In genomic region chr14:105493921-105494605, GRCh38 we compare ENCODE assay signal across 22 cellular contexts. TPM values are rescaled to one million over a fixed set of nuclear protein-coding genes. Genes with fewer than 3 reads are reported as not detected.
A peak's percentile ranks its signal among the peaks of the same experiment; 100 is the strongest.
DNase-seq lines count a peak whose midpoint lies in the region; ATAC-seq, FAIRE-seq and TF ChIP-seq lines count a peak whose summit lies in the region.
"Had no signal": no experiment of that assay in that cellular context is flagged by ENCODE, and none has a peak within 500 bp of the region (broad histone marks: within the 10 kb centered on the region; RNA-seq: fewer than 3 reads in every experiment).

No MANE protein-coding gene starts in this region.

- H3K4me2 ChIP-seq in GM12878 (ENCODE audit: control insufficient read depth, insufficient read depth): no peak overlapping the region

- H3K9me3 ChIP-seq in GM12878 (replicated peaks; ENCODE audit: control insufficient read depth, insufficient read depth, low read length): no peaks in the 10 kb centered on the region
- H3K9me3 ChIP-seq in lower lobe of right lung: no peaks in the 10 kb centered on the region
- H3K9me3 ChIP-seq in aorta (ENCODE audit: control insufficient read depth, low read length): no peaks in the 10 kb centered on the region
- H3K9me3 ChIP-seq: vagina had no signal

- H4K20me1 ChIP-seq in GM12878 (ENCODE audit: control insufficient read depth, insufficient read depth): no peaks in the 10 kb centered on the region

- 90% methylated on average over 15 of the region's 16 CpGs for WGBS in GM12878 (ENCODE audit: insufficient coverage, insufficient replicate concordance, low lambda C conversion rate, missing lambda C conversion rate)
- 84 to 86% methylated on average over 16 of the region's 16 CpGs for WGBS in aorta, 2 donors

- FAIRE-seq in GM12878 (lab: Jason Lieb, UNC): no peak
- FAIRE-seq: GM18507, RCC 7860 had no signal

- H3K36me3 ChIP-seq in GM12878 (ENCODE audit: control insufficient read depth in 2 of 2, insufficient read depth in 2 of 2, low read length in 1 of 2) (no peaks in the 10 kb centered on the region; a peak in 1 of 4 replicates), lower lobe of right lung (peaks cover 9% of the 10 kb centered on the region), aorta (ENCODE audit: control insufficient read depth in 1 of 2, insufficient read depth in 2 of 2, low read length in 1 of 2) (no peaks in the 10 kb centered on the region)
- H3K36me3 ChIP-seq: vagina had no signal

- H3K79me2 ChIP-seq in GM12878 (ENCODE audit: control insufficient read depth, insufficient read depth, low read length): peaks cover 5% of the 10 kb centered on the region

- no TSS peak for BruUV-seq in GM12878 (replicated peaks; lab: Mats Ljungman, UMichigan)

- no peak for TF ChIP-seq EP300 in GM12878 (IDR thresholded peaks at IDR 0.05; ENCODE audit: borderline replicate concordance in 1 of 2, control insufficient read depth in 1 of 2, low read depth in 2 of 2, low read length in 2 of 2)

- no peak overlapping the region for H2AFZ ChIP-seq in GM12878 (ENCODE audit: control insufficient read depth, low read depth, low read length)

- RAD21 ChIA-PET in GM12878 (lab: Charles Lee; ENCODE audit: unreplicated experiment): no interaction called here

- H3K9ac ChIP-seq in GM12878 (ENCODE audit: control insufficient read depth, insufficient read depth, low read length): no peak overlapping the region

- peak; percentile 26; the same call in 1 of the 2 replicates for TF ChIP-seq POLR2A in GM12878 (IDR thresholded peaks at IDR 0.05; ENCODE audit: low read depth, low read length)

- POLR2A ChIA-PET in GM12878 (lab: Charles Lee): no interaction called here

- intact Hi-C loops in Right ventricle myocardium inferior (cut with DNase I): loop anchor here (2.0 kb wide), 1 partner anchor 33 kb away; the partner anchor contains the start of gene TMEM121
- intact Hi-C loops in cardiac septum (cut with DNase I): loop anchor here (5.0 kb wide), 1 partner anchor 33 kb away; the partner anchor contains the start of gene TMEM121
- intact Hi-C loops in GM12878 (cut with micrococcal nuclease; ENCODE audit: unreplicated experiment): loop anchor here (5.0 kb wide), 1 partner anchor 33 kb away; the partner anchor contains the start of gene TMEM121
- intact Hi-C loops in lower lobe of right lung (cut with DNase I): no loop called here
- intact Hi-C loops in aorta (cut with DNase I): loop anchor here (5.0 kb wide), 3 partner anchors 33 to 192 kb away; partner anchors contain the start of genes BRF1 (in 1 of the 2) and TMEM121 (in 1 of the 2)

- SMC1A ChIA-PET in GM12878 (lab: Charles Lee; ENCODE audit: uncharacterized antibody, unreplicated experiment): no interaction called here

- CTCF ChIA-PET in GM12878 (lab: Yijun Ruan, JAX): interaction anchor here (0.6 kb wide), 1 partner anchor 180 kb away, joined by 3 read pairs; no protein-coding TSS in a partner anchor

- H3K27me3 ChIP-seq in GM12878 (replicated peaks in 1 of 2; ENCODE audit: control insufficient read depth in 2 of 2, insufficient read depth in 2 of 2, low read length in 1 of 2): no peaks in the 10 kb centered on the region
- H3K27me3 ChIP-seq in lower lobe of right lung (ENCODE audit: low read depth): no peaks in the 10 kb centered on the region
- H3K27me3 ChIP-seq in aorta (ENCODE audit: control insufficient read depth in 1 of 2, insufficient read depth in 2 of 2, low read length in 1 of 2): no peaks in the 10 kb centered on the region
- H3K27me3 ChIP-seq: vagina had no signal

- TF ChIP-seq RAD21 in GM12878 (IDR thresholded peaks at IDR 0.05; ENCODE audit: insufficient read depth, low read depth, low read length): no peak

- DNase-seq in Right ventricle myocardium inferior (ENCODE audit: missing footprints): peak; percentile 48
- DNase-seq in cardiac septum (ENCODE audit: low spot score): no peak
- DNase-seq in GM12878 (ENCODE audit: low read depth, low spot score): no peak
- peak; percentile 45 for DNase-seq in lower lobe of right lung
- DNase-seq in aorta: peak; percentile 51 to 74
- no peak for DNase-seq in NCI-H1092 (lab: John Stamatoyannopoulos, UW)
- no peak for DNase-seq in middle frontal gyrus (ENCODE audit: extremely low spot score, low spot score)
- no peak for DNase-seq in putamen (ENCODE audit: low spot score)
- DNase-seq: activated CD4-positive, CD25-positive, alpha-beta regulatory T cell; amygdala; effector CD8-positive, alpha-beta T cell; HFFc6; KG1; MV-4-11; NCI-H1930; stimulated activated CD8-positive, alpha-beta memory T cell treated with anti-CD3 and anti-CD28 coated beads, Interleukin-4, amount 100 ng/mL, for 48 hours; substantia nigra; T1000 had no signal

- TF ChIP-seq CTCF in GM12878 (IDR thresholded peaks at IDR 0.05 in 2 of 3, conservative IDR thresholded peaks at IDR 0.05 in 1 of 3; ENCODE audit: control insufficient read depth in 2 of 3, extremely low read depth in 1 of 3, insufficient read depth in 1 of 3, low read depth in 3 of 3, low read length in 3 of 3): no peak
- no peak for TF ChIP-seq CTCF in lower lobe of right lung (IDR thresholded peaks at IDR 0.05)

- H3K27ac ChIP-seq in GM12878 (ENCODE audit: control insufficient read depth, insufficient read depth) (no peak overlapping the region), lower lobe of right lung (no peak overlapping the region), aorta (ENCODE audit: low read depth in 1 of 2, low read length in 2 of 2) (no peak overlapping the region)
- H3K27ac ChIP-seq: vagina had no signal

- no peak for ATAC-seq in Right ventricle myocardium inferior
- ATAC-seq in GM12878: no peak
- no peak for ATAC-seq in lower lobe of right lung
- ATAC-seq in aorta (ENCODE audit: low FRiP score): no peak
- ATAC-seq: SK-N-SH treated with all-trans-retinoic acid at 6 μM for 48 hours had no signal

- H3K4me3 ChIP-seq in GM12878: no peak overlapping the region
- H3K4me3 ChIP-seq in lower lobe of right lung: no peak overlapping the region
- no peak overlapping the region for H3K4me3 ChIP-seq in aorta (ENCODE audit: low read length in 2 of 2)
- H3K4me3 ChIP-seq: vagina had no signal

- H3K4me1 ChIP-seq in GM12878 (ENCODE audit: control insufficient read depth, insufficient read depth, low read length) (peaks cover 10% of the 10 kb centered on the region), lower lobe of right lung (peaks cover 9% of the 10 kb centered on the region), aorta (ENCODE audit: control insufficient read depth in 1 of 2, insufficient read depth in 2 of 2, low read length in 2 of 2) (no peaks in the 10 kb centered on the region)

- in situ Hi-C loops in GM12878 (cut with MboI): no loop called here

RNA-seq across cellular contexts. Expression of gene TEDC1, which starts 3.0 kb away (rescaled TPM):
- total RNA-seq in Right ventricle myocardium inferior (6.4 TPM), cardiac septum (3.8 TPM), GM12878 (2014; rRNA removed) (23.0 and 25.8 TPM in 2 replicates), GM12878 (2014; rRNA removed; fragmentation: Illumina TruSeq; extraction: Trizol) (2.9 and 5.1 TPM in 2 replicates), GM12878 (2021) (30.5 and 34.2 TPM in 2 replicates), lower lobe of right lung (10.6 TPM), aorta (10 to 100 TPM in 1 of 2 donors, 1 to 10 TPM in 1; 8.6 to 30.5 TPM)
- 15.3 and 19.0 TPM in 2 replicates for total RNA-seq in GM12878 (2013; cell fraction: nucleolus; rRNA removed)
- polyA plus RNA-seq in GM12878 (2011; ENCODE audit: low read depth): 1.9 TPM
- polyA plus RNA-seq in GM12878 (2011; rRNA removed) (1.7 and 6.0 TPM in 2 replicates), GM12878 (2014; fragmentation: Illumina TruSeq; extraction: Trizol) (0.10 and 0.76 TPM in 2 replicates), GM12878 (2014; fragmentation: Nextera tagmentation; extraction: Ambion mirVana) (1 to 10 TPM in 1 of 2 experiments, under 1 TPM in 1; 0.19 to 1.6 TPM), GM12878 (2014; rRNA removed) (27.8 and 32.6 TPM in 2 replicates), GM12878 (2016; fragmentation: Nextera tagmentation; extraction: Ambion mirVana) (10 to 100 TPM; 23.3 to 29.9 TPM), aorta (10 to 100 TPM in 1 of 2 donors, 1 to 10 TPM in 1; 9.6 to 33.8 TPM)
- polyA plus RNA-seq in GM12878 (2011; cell fraction: cytosol; rRNA removed): 8.1 and 18.8 TPM in 2 replicates
- polyA plus RNA-seq in GM12878 (2011; cell fraction: nucleus; rRNA removed): 26.6 and 44.6 TPM in 2 replicates
- 7.2 and 9.4 TPM in 2 replicates for polyA plus RNA-seq in GM12878 (2012)
- polyA minus RNA-seq in GM12878 (2011; rRNA and poly(A)+ RNA removed): 6.5 and 9.2 TPM in 2 replicates
- polyA minus RNA-seq in GM12878 (2011; cell fraction: cytosol; rRNA and poly(A)+ RNA removed): 4.4 and 5.8 TPM in 2 replicates
- polyA minus RNA-seq in GM12878 (2011; cell fraction: nucleus; rRNA and poly(A)+ RNA removed): 8.9 and 18.4 TPM in 2 replicates

RNA-seq across cellular contexts. Expression of gene CRIP1, which starts 7.4 kb away (rescaled TPM):
- total RNA-seq in Right ventricle myocardium inferior: 82.0 TPM
- 68.2 TPM for total RNA-seq in cardiac septum
- 20.9 and 21.9 TPM in 2 replicates for total RNA-seq in GM12878 (2013; cell fraction: nucleolus; rRNA removed)
- total RNA-seq in GM12878 (2014; rRNA removed): 99.4 and 101 TPM in 2 replicates
- 87.3 and 90.6 TPM in 2 replicates for total RNA-seq in GM12878 (2014; rRNA removed; fragmentation: Illumina TruSeq; extraction: Trizol)
- total RNA-seq in GM12878 (2021): 177 and 188 TPM in 2 replicates
- 110 TPM for polyA plus RNA-seq in GM12878 (2011; ENCODE audit: low read depth)
- 36.3 and 174 TPM in 2 replicates for polyA plus RNA-seq in GM12878 (2011; rRNA removed)
- polyA plus RNA-seq in GM12878 (2011; cell fraction: cytosol; rRNA removed): 236 and 406 TPM in 2 replicates
- polyA plus RNA-seq in GM12878 (2011; cell fraction: nucleus; rRNA removed): 273 and 302 TPM in 2 replicates
- 224 and 253 TPM in 2 replicates for polyA plus RNA-seq in GM12878 (2012)
- polyA plus RNA-seq in GM12878 (2014; fragmentation: Illumina TruSeq; extraction: Trizol): 8.1 and 81.1 TPM in 2 replicates
- 100 to 1,000 TPM in 1 of 2 experiments, 10 to 100 TPM in 1; 66.8 to 134 TPM for polyA plus RNA-seq in GM12878 (2014; fragmentation: Nextera tagmentation; extraction: Ambion mirVana)
- 259 and 269 TPM in 2 replicates for polyA plus RNA-seq in GM12878 (2014; rRNA removed)
- 100 to 1,000 TPM; 207 to 230 TPM for polyA plus RNA-seq in GM12878 (2016; fragmentation: Nextera tagmentation; extraction: Ambion mirVana)
- 26.0 and 61.0 TPM in 2 replicates for polyA minus RNA-seq in GM12878 (2011; rRNA and poly(A)+ RNA removed)
- 42.5 and 76.2 TPM in 2 replicates for polyA minus RNA-seq in GM12878 (2011; cell fraction: cytosol; rRNA and poly(A)+ RNA removed)
- 17.5 and 28.7 TPM in 2 replicates for polyA minus RNA-seq in GM12878 (2011; cell fraction: nucleus; rRNA and poly(A)+ RNA removed)
- total RNA-seq in lower lobe of right lung: 237 TPM
- total RNA-seq in aorta: 100 to 1,000 TPM; 229 to 236 TPM
- polyA plus RNA-seq in aorta: 1,000 to 10,000 TPM in 1 of 2 donors, 100 to 1,000 TPM in 1; 740 to 1,123 TPM

RNA-seq across cellular contexts. Expression of gene CRIP2, which starts 19.4 kb away (rescaled TPM):
- total RNA-seq in Right ventricle myocardium inferior: 1,081 TPM
- 918 TPM for total RNA-seq in cardiac septum
- total RNA-seq in GM12878 (2013; cell fraction: nucleolus; rRNA removed): not detected in 2 replicates
- total RNA-seq in GM12878 (2014; rRNA removed): 0.11 TPM in 1 of 2 replicates, not detected in the other
- total RNA-seq in GM12878 (2014; rRNA removed; fragmentation: Illumina TruSeq; extraction: Trizol): not detected in 2 replicates
- 0.49 and 0.61 TPM in 2 replicates for total RNA-seq in GM12878 (2021)
- not detected for polyA plus RNA-seq in GM12878 (2011; ENCODE audit: low read depth)
- 0.04 TPM in 1 of 2 replicates, not detected in the other for polyA plus RNA-seq in GM12878 (2011; rRNA removed)
- 0.39 and 0.40 TPM in 2 replicates for polyA plus RNA-seq in GM12878 (2011; cell fraction: cytosol; rRNA removed)
- 0.37 and 0.57 TPM in 2 replicates for polyA plus RNA-seq in GM12878 (2011; cell fraction: nucleus; rRNA removed)
- polyA plus RNA-seq in GM12878 (2012): 0.15 and 0.22 TPM in 2 replicates
- not detected in 2 replicates for polyA plus RNA-seq in GM12878 (2014; fragmentation: Illumina TruSeq; extraction: Trizol)
- not detected for polyA plus RNA-seq in GM12878 (2014; fragmentation: Nextera tagmentation; extraction: Ambion mirVana)
- polyA plus RNA-seq in GM12878 (2014; rRNA removed): not detected in 2 replicates
- under 1 TPM; 0.37 to 0.62 TPM for polyA plus RNA-seq in GM12878 (2016; fragmentation: Nextera tagmentation; extraction: Ambion mirVana)
- polyA minus RNA-seq in GM12878 (2011; rRNA and poly(A)+ RNA removed): not detected in 2 replicates
- 2.9 and 4.2 TPM in 2 replicates for polyA minus RNA-seq in GM12878 (2011; cell fraction: cytosol; rRNA and poly(A)+ RNA removed)
- 1.4 TPM in 1 of 2 replicates, not detected in the other for polyA minus RNA-seq in GM12878 (2011; cell fraction: nucleus; rRNA and poly(A)+ RNA removed)
- 143 TPM for total RNA-seq in lower lobe of right lung
- total RNA-seq in aorta: 100 to 1,000 TPM; 267 to 352 TPM
- 100 to 1,000 TPM; 432 to 698 TPM for polyA plus RNA-seq in aorta

RNA-seq across cellular contexts. Expression of gene TMEM121, which starts 32.3 kb away (rescaled TPM):
- 3.4 TPM for total RNA-seq in Right ventricle myocardium inferior
- total RNA-seq in cardiac septum: 1.3 TPM
- total RNA-seq in GM12878 (2013; cell fraction: nucleolus; rRNA removed): 2.2 and 2.7 TPM in 2 replicates
- total RNA-seq in GM12878 (2014; rRNA removed): 4.9 and 6.6 TPM in 2 replicates
- total RNA-seq in GM12878 (2014; rRNA removed; fragmentation: Illumina TruSeq; extraction: Trizol): 0.09 and 0.13 TPM in 2 replicates
- 3.2 and 3.4 TPM in 2 replicates for total RNA-seq in GM12878 (2021)
- not detected for polyA plus RNA-seq in GM12878 (2011; ENCODE audit: low read depth)
- polyA plus RNA-seq in GM12878 (2011; rRNA removed): 0.04 TPM in 1 of 2 replicates, not detected in the other
- polyA plus RNA-seq in GM12878 (2011; cell fraction: cytosol; rRNA removed): 0.13 TPM in 1 of 2 replicates, not detected in the other
- polyA plus RNA-seq in GM12878 (2011; cell fraction: nucleus; rRNA removed): 0.07 and 0.12 TPM in 2 replicates
- polyA plus RNA-seq in GM12878 (2012): 0.30 and 0.35 TPM in 2 replicates
- not detected in 2 replicates for polyA plus RNA-seq in GM12878 (2014; fragmentation: Illumina TruSeq; extraction: Trizol)
- under 1 TPM in 1 of 2 experiments, not detected in 1; 0.27 TPM for polyA plus RNA-seq in GM12878 (2014; fragmentation: Nextera tagmentation; extraction: Ambion mirVana)
- 3.1 and 4.9 TPM in 2 replicates for polyA plus RNA-seq in GM12878 (2014; rRNA removed)
- polyA plus RNA-seq in GM12878 (2016; fragmentation: Nextera tagmentation; extraction: Ambion mirVana): 1 to 10 TPM in 1 of 2 experiments, under 1 TPM in 1; 0.49 to 1.9 TPM
- not detected in 2 replicates for polyA minus RNA-seq in GM12878 (2011; rRNA and poly(A)+ RNA removed)
- polyA minus RNA-seq in GM12878 (2011; cell fraction: cytosol; rRNA and poly(A)+ RNA removed): not detected in 2 replicates
- 0.12 and 0.29 TPM in 2 replicates for polyA minus RNA-seq in GM12878 (2011; cell fraction: nucleus; rRNA and poly(A)+ RNA removed)
- 3.0 TPM for total RNA-seq in lower lobe of right lung
- total RNA-seq in aorta: 1 to 10 TPM; 1.9 to 7.5 TPM
- polyA plus RNA-seq in aorta: 1 to 10 TPM in 1 of 2 donors, under 1 TPM in 1; 0.75 to 4.2 TPM

Comparison
In these comparisons a context has a peak if more than half of its experiments do, and no peak if none do; other contexts are left out.
1. DNase-seq: peak in Right ventricle myocardium inferior (single experiment), lower lobe of right lung (single experiment) and aorta (2 of 2); none in cardiac septum (single experiment), GM12878 (single experiment), NCI-H1092 (single experiment), middle frontal gyrus (single experiment) and putamen (single experiment).
2. RNA of gene CRIP2, which starts 19.4 kb away (total RNA-seq): 1,081 TPM in Right ventricle myocardium inferior (single experiment), 918 TPM in cardiac septum (single experiment), 267 to 352 TPM in aorta and 143 TPM in lower lobe of right lung (single experiment); 0.11 to 0.61 TPM in GM12878; every median in the first group is over 10 times any median in the second.